ENCODE assay signal across 8 cellular contexts in genomic region chr10:110304780-110305421, GRCh38. TPM values are rescaled to one million over a fixed set of nuclear protein-coding genes. Genes with fewer than 3 reads are reported as not detected.
DNase-seq lines count a peak whose midpoint lies in the region; ATAC-seq and TF ChIP-seq lines count a peak whose summit lies in the region.

Gene SMNDC1, minus strand, starts transcription at chr10:110304920. Its CDS starts 1,333 bp downstream, at chr10:110303587.

- CTCF ChIA-PET in CD8-positive, alpha-beta memory T cell (lab: Charles Lee), result interaction anchor here (0.7 to 3.2 kb wide), 16 partner anchors 10 to 267 kb away, joined by 3 to 28 read pairs (median 6); partner anchors contain the start of genes MXI1 and SMC3

- no peaks in the 10 kb centered on the region for H3K9me3 ChIP-seq in CD8-positive, alpha-beta memory T cell (ENCODE audit: low read length)
- H3K9me3 ChIP-seq in lower lobe of right lung, result no peaks in the 10 kb centered on the region

- peak within 1 kb of the TSS; percentile 80 for H3K27ac ChIP-seq in CD8-positive, alpha-beta memory T cell (ENCODE audit: low read depth, low read length)
- peak within 1 kb of the TSS; percentile 91 for H3K27ac ChIP-seq in lower lobe of right lung

- H3K36me3 Mint-ChIP-seq in CD8-positive, alpha-beta memory T cell, result peaks cover 0 to 44% (median 5%) of the 10 kb centered on the region in 3 donors

- H3K27me3 ChIP-seq in CD8-positive, alpha-beta memory T cell (ENCODE audit: insufficient read depth, low read length, poor library complexity, severe bottlenecking), result no peaks in the 10 kb centered on the region
- no peaks in the 10 kb centered on the region for H3K27me3 ChIP-seq in lower lobe of right lung (ENCODE audit: low read depth)

- TF ChIP-seq CTCF in lower lobe of right lung (IDR thresholded peaks at IDR 0.05), result no peak

- peak within 1 kb of the TSS; percentile 93 to 99 (median 98) for H3K4me3 Mint-ChIP-seq in CD8-positive, alpha-beta memory T cell

- ATAC-seq in GM19468 (IDR thresholded peaks at IDR 0.05; ENCODE audit: extremely low read depth, unreplicated experiment) (peak; percentile 84), lower lobe of right lung (peak; percentile 98)

- peaks cover 49 to 59% (median 55%) of the 10 kb centered on the region in 3 donors for H3K4me1 Mint-ChIP-seq in CD8-positive, alpha-beta memory T cell

- H3K27ac Mint-ChIP-seq in CD8-positive, alpha-beta memory T cell, result peak within 1 kb of the TSS; percentile 92 to 99 (median 99)

- POLR2A ChIA-PET in CD8-positive, alpha-beta memory T cell (lab: Charles Lee), result interaction anchor here (0.6 to 2.6 kb wide), 12 partner anchors 8 to 616 kb away, joined by 3 to 22 read pairs (median 4); partner anchors contain the start of genes BBIP1 and SHOC2

- H3K4me1 ChIP-seq in CD8-positive, alpha-beta memory T cell (ENCODE audit: insufficient read depth, low read length), result peaks cover 50% of the 10 kb centered on the region
- peaks cover 54% of the 10 kb centered on the region for H3K4me1 ChIP-seq in lower lobe of right lung

- intact Hi-C loops in lower lobe of right lung (cut with DNase I), result no loop called here

- peaks cover 0 to 4% of the 10 kb centered on the region in 2 donors for H3K27me3 Mint-ChIP-seq in CD8-positive, alpha-beta memory T cell

- H3K36me3 ChIP-seq in CD8-positive, alpha-beta memory T cell (ENCODE audit: insufficient read depth, low read length), result peaks cover 30% of the 10 kb centered on the region
- peaks cover 34% of the 10 kb centered on the region for H3K36me3 ChIP-seq in lower lobe of right lung

- DNase-seq in CD8-positive, alpha-beta memory T cell, result peak; percentile 95 to 98 (median 96)
- peak; percentile 90 for DNase-seq in HS-5 (ENCODE audit: low read depth)
- peak; percentile 91 for DNase-seq in NK-92 treated with Interleukin-12 subunit alpha and Interleukin-12 subunit beta, amount 100 ng/mL, for 24 hours (lab: John Stamatoyannopoulos, UW)
- DNase-seq in activated CD8-positive, alpha-beta memory T cell treated with anti-CD3 and anti-CD28 coated beads for 24 hours, result peak; percentile 99
- peak; percentile 95 for DNase-seq in effector CD4-positive, alpha-beta T cell
- peak; percentile 97 for DNase-seq in lower lobe of right lung
- DNase-seq in stimulated activated CD4-positive, alpha-beta T cell treated with anti-CD3 and anti-CD28 coated beads, TNF-alpha, amount 100 ng/mL, for 24 hours (ENCODE audit: low read depth in 3 of 3), result peak; percentile 91 to 98 (median 92)

- H3K9me3 Mint-ChIP-seq in CD8-positive, alpha-beta memory T cell, result no peaks in the 10 kb centered on the region

- H3K4me3 ChIP-seq in CD8-positive, alpha-beta memory T cell (ENCODE audit: low read length), result peak within 1 kb of the TSS; percentile 70
- peak within 1 kb of the TSS; percentile 77 for H3K4me3 ChIP-seq in lower lobe of right lung

RNA-seq across cellular contexts. Expression of gene SMNDC1, which starts in this region (rescaled TPM):
- total RNA-seq in CD8-positive, alpha-beta memory T cell, result 10 to 100 TPM; 54.9 to 60.1 TPM
- polyA plus RNA-seq in CD8-positive, alpha-beta memory T cell, result 17.7 TPM
- total RNA-seq in lower lobe of right lung, result 31.5 TPM

Comparison
In these comparisons a context has a peak if more than half of its experiments do, and no peak if none do; other contexts are left out.
1. Peak in every context shown above with its lines: DNase-seq, ATAC-seq, H3K4me3 ChIP-seq and H3K27ac ChIP-seq.